Comparison of ENCODE assay signal across 8 cellular contexts in the genomic region with DNA sequence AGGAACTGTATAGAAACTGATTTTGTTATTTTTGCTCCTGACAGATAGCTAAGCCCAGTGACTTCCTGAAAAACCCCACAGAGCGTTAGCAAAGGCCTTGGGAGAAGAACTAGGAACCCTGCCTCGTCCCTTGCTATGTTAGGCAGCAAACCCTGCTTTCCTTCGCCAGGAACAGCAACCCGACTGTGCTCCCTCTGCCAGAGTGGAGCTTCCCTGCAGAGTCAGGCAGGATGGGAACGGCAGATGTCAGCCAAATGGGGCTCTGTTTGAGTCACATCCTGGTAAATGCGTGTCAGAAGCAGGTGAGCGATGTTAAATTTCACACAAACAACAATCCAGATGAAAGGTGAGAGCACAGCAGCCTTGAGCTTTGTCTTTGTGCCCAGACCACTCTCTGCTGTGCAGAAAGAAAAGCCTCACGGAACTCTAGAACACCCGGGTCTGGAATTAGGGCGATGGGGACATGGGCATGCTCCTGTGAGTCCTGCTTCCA.
A peak's percentile ranks its signal among the peaks of the same experiment; 100 is the strongest.
DNase-seq lines count a peak whose midpoint lies in the region; ATAC-seq and TF ChIP-seq lines count a peak whose summit lies in the region.

No MANE protein-coding gene starts in this region.

- H3K27ac Mint-ChIP-seq in brain: peak overlapping the region in 4 of 5 experiments; percentile 47 to 76 (median 54)

- H3K27me3 Mint-ChIP-seq in brain: peaks cover 17% of the 10 kb centered on the region

- DNase-seq in G401 (ENCODE audit: low spot score): peak; percentile 86
- peak in 2 of 3 experiments; percentile 12 to 65 for DNase-seq in NCI-H1417 (lab: John Stamatoyannopoulos, UW)
- DNase-seq in medulla oblongata (ENCODE audit: extremely low spot score): peak; percentile 40
- DNase-seq in cortex of kidney (lab: John Stamatoyannopoulos, UW): no peak
- DNase-seq in activated CD8-positive, alpha-beta memory T cell treated with anti-CD3 and anti-CD28 coated beads, Interleukin-2, amount 50 U/mL, for 48 hours: no peak
- no peak for DNase-seq in NCI-H1930 (lab: John Stamatoyannopoulos, UW)

- TF ChIP-seq CTCF in brain (conservative IDR thresholded peaks at IDR 0.05): no peak

- ATAC-seq in GM21423 (IDR thresholded peaks at IDR 0.05; ENCODE audit: unreplicated experiment): no peak

- H3K9me3 Mint-ChIP-seq in brain: peaks cover 0 to 8% (median 0%) of the 10 kb centered on the region in 5 experiments

- H3K36me3 Mint-ChIP-seq in brain: no peaks in the 10 kb centered on the region

- no peak overlapping the region for H3K4me3 Mint-ChIP-seq in brain

- in situ Hi-C loops in G401 (cut with HindIII; ENCODE audit: low sequenced_read_pairs): no loop called here

- H3K4me1 Mint-ChIP-seq in brain: peaks cover 33% of the 10 kb centered on the region

Comparison
In these comparisons a context has a peak if more than half of its experiments do, and no peak if none do; other contexts are left out.
1. DNase-seq: peak in G401 (single experiment), NCI-H1417 (2 of 3) and medulla oblongata (single experiment); none in cortex of kidney (single experiment), activated CD8-positive, alpha-beta memory T cell treated with anti-CD3 and anti-CD28 coated beads, Interleukin-2, amount 50 U/mL, for 48 hours (single experiment) and NCI-H1930 (0 of 2).